15 cellular contexts compared by ENCODE assay signal in genomic region chr21:37443683-37444082, GRCh38.
"Had no signal": no experiment of that assay in that cellular context is flagged by ENCODE, and none has a peak within 500 bp of the region (broad histone marks: within the 10 kb centered on the region; RNA-seq: fewer than 3 reads in every experiment).

No MANE protein-coding gene starts in this region.

- H2AFZ ChIP-seq: hepatocyte, parathyroid adenoma had no signal

- H3K4me3 Mint-ChIP-seq: activated CD4-positive, alpha-beta T cell treated with anti-CD3 and anti-CD28 coated beads, Interleukin-2, amount 10 ng/mL, durations not matched to agents 24 days and 14 days; activated T-cell treated with anti-CD3 and anti-CD28 coated beads, Interleukin-2, amount 50 U/mL, for 4 hours had no signal

- H3K9me3 ChIP-seq: gastroesophageal sphincter, transverse colon had no signal

- H3K9ac ChIP-seq: parathyroid adenoma had no signal

- H3K27me3 ChIP-seq: cardiac muscle cell, gastroesophageal sphincter, hepatocyte, transverse colon had no signal

- ATAC-seq: activated T-cell treated with anti-CD3 and anti-CD28 coated beads, Interleukin-2, amount 50 U/mL, for 4 hours; gastroesophageal sphincter; left ventricle myocardium superior had no signal

- H3K9me3 Mint-ChIP-seq: activated CD4-positive, alpha-beta T cell treated with anti-CD3 and anti-CD28 coated beads, Interleukin-2, amount 10 ng/mL, durations not matched to agents 24 days and 14 days; activated T-cell treated with anti-CD3 and anti-CD28 coated beads, Interleukin-2, amount 50 U/mL, for 4 hours had no signal

- H3K27me3 Mint-ChIP-seq: activated CD4-positive, alpha-beta T cell treated with anti-CD3 and anti-CD28 coated beads, Interleukin-2, amount 10 ng/mL, durations not matched to agents 24 days and 14 days had no signal

- H3K4me2 ChIP-seq: hepatocyte had no signal

- H3K36me3 ChIP-seq: cardiac muscle cell, gastroesophageal sphincter, transverse colon had no signal

- DNase-seq: activated CD4-positive, alpha-beta T cell treated with anti-CD3 and anti-CD28 coated beads, Interleukin-2, amount 10 ng/mL, durations not matched to agents 24 days and 14 days; activated gamma-delta T cell treated with Interleukin-2 at 50 U/mL for 16 hours; activated T-cell treated with anti-CD3 and anti-CD28 coated beads, Interleukin-2, amount 50 U/mL, for 4 hours; effector CD8-positive, alpha-beta T cell; kidney; left ventricle myocardium superior; mesendoderm; retina; T1000; transverse colon had no signal

- H3K4me3 ChIP-seq: cardiac muscle cell, coronary artery, gastroesophageal sphincter, hepatocyte, transverse colon had no signal

- H3K27ac ChIP-seq: cardiac muscle cell, coronary artery, gastroesophageal sphincter, hepatocyte, parathyroid adenoma, transverse colon had no signal
